1 cellular context compared by ENCODE assay signal in genomic region chr1:1051127-1051810, GRCh38.
TF ChIP-seq lines count a peak whose summit lies in the region.

No MANE protein-coding gene starts in this region.

TF ChIP-seq in GM23338, 12 proteins besides CTCF, POLR2A, EP300 and RAD21 (continued from another document):
- TF ChIP-seq STAT1 (IDR thresholded peaks at IDR 0.05; ENCODE audit: unreplicated experiment) (no peak), NANOG (IDR thresholded peaks at IDR 0.05; ENCODE audit: borderline replicate concordance) (no peak), REST (IDR thresholded peaks at IDR 0.05; ENCODE audit: unreplicated experiment) (no peak), EZH2 (IDR thresholded peaks at IDR 0.05; ENCODE audit: low read depth, unreplicated experiment) (no peak), POLR2AphosphoS5 (IDR thresholded peaks at IDR 0.05; ENCODE audit: low read depth) (no peak), ZNF462 (CRISPR knock-in tag; IDR thresholded peaks at IDR 0.05) (no peak), ZNF331 (CRISPR knock-in tag; IDR thresholded peaks at IDR 0.05; ENCODE audit: low read depth) (no peak), EZH2phosphoT487 (IDR thresholded peaks at IDR 0.05; ENCODE audit: unreplicated experiment) (no peak), JUNB (IDR thresholded peaks at IDR 0.05; ENCODE audit: unreplicated experiment) (no peak)
